In the genomic region with DNA sequence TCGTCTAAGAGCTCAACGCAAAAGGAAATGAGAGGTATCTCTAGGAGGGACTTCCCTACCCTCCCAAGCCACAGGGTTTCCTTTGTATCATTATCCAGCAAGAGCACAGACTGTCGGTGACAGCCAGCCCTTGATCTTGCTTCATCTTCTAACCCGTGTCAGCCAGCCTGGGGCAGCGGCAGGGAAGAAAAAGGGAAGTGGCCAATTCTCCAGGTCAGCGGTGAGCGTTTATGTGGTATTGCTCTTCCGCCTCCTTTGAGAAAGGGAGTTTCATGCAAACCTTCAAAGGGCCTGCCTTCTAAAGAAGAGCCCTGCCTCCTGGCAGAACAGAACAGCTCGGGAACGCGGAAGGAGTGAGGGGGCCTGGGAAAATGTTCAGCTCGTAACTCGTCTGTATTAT, we compare ENCODE assay signal across 9 cellular contexts. TPM values are rescaled to one million over a fixed set of nuclear protein-coding genes. Genes with fewer than 3 reads are reported as not detected.
A peak's percentile ranks its signal among the peaks of the same experiment; 100 is the strongest.
DNase-seq lines count a peak whose midpoint lies in the region; ATAC-seq, FAIRE-seq and TF ChIP-seq lines count a peak whose summit lies in the region.
"Had no signal": no experiment of that assay in that cellular context is flagged by ENCODE, and none has a peak within 500 bp of the region (broad histone marks: within the 10 kb centered on the region; RNA-seq: fewer than 3 reads in every experiment).

No MANE protein-coding gene starts in this region.

- no peaks in the 10 kb centered on the region for H3K36me3 ChIP-seq in kidney (ENCODE audit: control insufficient read depth in 1 of 2, insufficient read depth in 2 of 2, low read length in 2 of 2)

- no peaks in the 10 kb centered on the region for H3K9me3 Mint-ChIP-seq in progenitor cell of endocrine pancreas (ENCODE audit: low read depth)
- H3K9me3 Mint-ChIP-seq: H9 had no signal

- H3K4me1 ChIP-seq in kidney (ENCODE audit: control insufficient read depth in 1 of 2, insufficient read depth in 1 of 2, low read depth in 1 of 2, low read length in 2 of 2): no peaks in the 10 kb centered on the region

- no peak overlapping the region for H3K4me3 ChIP-seq in kidney (ENCODE audit: low read length in 2 of 2)

- H3K9me3 ChIP-seq in kidney (ENCODE audit: control insufficient read depth in 1 of 2, low read length in 2 of 2): no peaks in the 10 kb centered on the region

- H3K36me3 Mint-ChIP-seq in progenitor cell of endocrine pancreas (ENCODE audit: insufficient read depth): peaks cover 34% of the 10 kb centered on the region

- no peaks in the 10 kb centered on the region for H3K27me3 Mint-ChIP-seq in progenitor cell of endocrine pancreas

- H3K27ac Mint-ChIP-seq in progenitor cell of endocrine pancreas: peak overlapping the region; percentile 8

- intact Hi-C loops in kidney (cut with DNase I): no loop called here

- ATAC-seq in GM18873 (IDR thresholded peaks at IDR 0.05; ENCODE audit: low FRiP score, unreplicated experiment) (peak; percentile 84), HG02763 (IDR thresholded peaks at IDR 0.05; ENCODE audit: unreplicated experiment) (peak; percentile 75)

- TF ChIP-seq CTCF in progenitor cell of endocrine pancreas (IDR thresholded peaks at IDR 0.05; ENCODE audit: unreplicated experiment) (no peak), kidney (IDR thresholded peaks at IDR 0.05; ENCODE audit: borderline replicate concordance, extremely low read depth, insufficient read depth) (no peak)

- H3K4me1 Mint-ChIP-seq in progenitor cell of endocrine pancreas (ENCODE audit: low read depth): peaks cover 41% of the 10 kb centered on the region

- no peak for FAIRE-seq in kidney (lab: Jason Lieb, UNC)

- peak; percentile 96 for DNase-seq in OCI-M1 (lab: John Stamatoyannopoulos, UW)
- no peak for DNase-seq in progenitor cell of endocrine pancreas (ENCODE audit: low spot score, unreplicated experiment)
- DNase-seq in NCI-H226: no peak
- DNase-seq in SW480 (ENCODE audit: low spot score): no peak
- DNase-seq in kidney: no peak
- DNase-seq in NCI-H2029 treated with DMSO at 0.1 percent for 48 hours (lab: John Stamatoyannopoulos, UW): no peak
- DNase-seq: H9 had no signal

- H3K9ac ChIP-seq in kidney (ENCODE audit: low read length in 2 of 2): no peak overlapping the region

- H3K4me3 Mint-ChIP-seq in progenitor cell of endocrine pancreas (ENCODE audit: low read depth): no peak overlapping the region
- H3K4me3 Mint-ChIP-seq: H9 had no signal

- H3K27ac ChIP-seq in kidney (ENCODE audit: low read depth in 2 of 2, low read length in 2 of 2): no peak overlapping the region

RNA-seq across cellular contexts. Expression of a gene that starts 41.9 kb away (rescaled TPM):
- total RNA-seq in progenitor cell of endocrine pancreas (44.2 and 50.8 TPM in 2 replicates), kidney (32.8 TPM)
- polyA plus RNA-seq in kidney (ENCODE audit: insufficient read depth, low read depth, low replicate concordance): 12.7 TPM
